In genomic region chr1:66262233-66262632, GRCh38 we compare ENCODE assay signal across 1 cellular context.
A peak's percentile ranks its signal among the peaks of the same experiment; 100 is the strongest.
TF ChIP-seq lines count a peak whose summit lies in the region.

No MANE protein-coding gene starts in this region.

TF ChIP-seq in A549, 52 proteins besides CTCF, POLR2A, EP300 and RAD21 (continued from another document):
- peak; percentile 42; the same call in 1 of the 2 replicates for TF ChIP-seq MAX (IDR thresholded peaks at IDR 0.05)
- TF ChIP-seq JUNB (IDR thresholded peaks at IDR 0.05): peak; percentile 64
- no peak for TF ChIP-seq RARB (CRISPR knock-in tag; IDR thresholded peaks at IDR 0.05)
- TF ChIP-seq CHD2 (IDR thresholded peaks at IDR 0.05; ENCODE audit: low read length, partially characterized antibody): no peak
- no peak for TF ChIP-seq SREBF2 (IDR thresholded peaks at IDR 0.05)
- TF ChIP-seq HDAC2 (IDR thresholded peaks at IDR 0.05): no peak
- TF ChIP-seq ZC3H11A (IDR thresholded peaks at IDR 0.05): no peak
- TF ChIP-seq CEBPB (IDR thresholded peaks at IDR 0.05): peak; percentile 61 to 76; a peak in 3 of 4 replicates
- no peak for TF ChIP-seq KDM1A (IDR thresholded peaks at IDR 0.05; ENCODE audit: low read depth)
